ENCODE assay signal across 13 cellular contexts in the genomic region with DNA sequence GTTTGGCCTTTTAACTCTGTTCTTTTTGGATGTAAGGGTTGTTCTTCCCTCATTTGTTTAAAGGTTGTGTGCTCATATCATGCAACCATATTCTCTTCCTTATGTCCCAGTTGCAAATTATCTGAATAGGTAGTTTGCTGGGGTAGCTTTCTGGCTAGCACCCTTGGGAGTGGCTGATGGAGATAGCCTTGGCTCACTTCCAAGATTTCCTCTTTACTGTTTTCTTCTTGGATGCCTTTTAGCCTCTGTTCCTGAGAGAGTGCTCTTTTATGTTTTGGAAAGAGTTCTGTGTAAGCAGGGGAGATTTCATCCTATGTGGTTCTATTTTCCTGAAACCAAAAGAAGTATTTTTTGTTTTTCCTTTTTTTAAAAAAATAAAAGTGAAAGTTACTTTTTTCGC. TPM values are rescaled to one million over a fixed set of nuclear protein-coding genes. Genes with fewer than 3 reads are reported as not detected.
DNase-seq lines count a peak whose midpoint lies in the region; ATAC-seq lines count a peak whose summit lies in the region.
"Had no signal": no experiment of that assay in that cellular context is flagged by ENCODE, and none has a peak within 500 bp of the region (broad histone marks: within the 10 kb centered on the region; RNA-seq: fewer than 3 reads in every experiment).

No MANE protein-coding gene starts in this region.

- CTCF ChIA-PET in activated CD4-positive, alpha-beta T cell treated with anti-CD3 and anti-CD28 coated beads, Interleukin-2, amount 10 ng/mL, durations not matched to agents 7 days and 5 days (lab: Charles Lee) = no interaction called here

- no peak overlapping the region for H3K4me3 Mint-ChIP-seq in activated CD4-positive, alpha-beta T cell treated with anti-CD3 and anti-CD28 coated beads, Interleukin-2, amount 10 ng/mL, durations not matched to agents 7 days and 5 days
- H3K4me3 Mint-ChIP-seq: activated naive CD4-positive, alpha-beta T cell treated with anti-CD3 and anti-CD28 coated beads, Interleukin-2, amount 50 U/mL, for 24 hours had no signal

- H3K27me3 Mint-ChIP-seq in activated CD4-positive, alpha-beta T cell treated with anti-CD3 and anti-CD28 coated beads, Interleukin-2, amount 10 ng/mL, durations not matched to agents 7 days and 5 days = no peaks in the 10 kb centered on the region
- H3K27me3 Mint-ChIP-seq: activated naive CD4-positive, alpha-beta T cell treated with anti-CD3 and anti-CD28 coated beads, Interleukin-2, amount 50 U/mL, for 24 hours had no signal

- H3K36me3 Mint-ChIP-seq in activated CD4-positive, alpha-beta T cell treated with anti-CD3 and anti-CD28 coated beads, Interleukin-2, amount 10 ng/mL, durations not matched to agents 7 days and 5 days (ENCODE audit: low read depth) = peaks cover 28% of the 10 kb centered on the region

- POLR2A ChIA-PET in activated CD4-positive, alpha-beta T cell treated with anti-CD3 and anti-CD28 coated beads, Interleukin-2, amount 10 ng/mL, durations not matched to agents 7 days and 5 days (lab: Charles Lee) = no interaction called here

- peaks cover 18% of the 10 kb centered on the region for H3K4me1 Mint-ChIP-seq in activated CD4-positive, alpha-beta T cell treated with anti-CD3 and anti-CD28 coated beads, Interleukin-2, amount 10 ng/mL, durations not matched to agents 7 days and 5 days

- DNase-seq in DMS79 treated with DMSO at 0.1 percent for 48 hours (lab: John Stamatoyannopoulos, UW) = peak; percentile 52
- DNase-seq in DMS79 (lab: John Stamatoyannopoulos, UW) = no peak
- DNase-seq in NCI-H1092 (lab: John Stamatoyannopoulos, UW) = peak; percentile 0
- peak; percentile 24 for DNase-seq in astrocyte of the hippocampus (ENCODE audit: low read depth, low spot score)
- peak; percentile 8 for DNase-seq in lung microvascular endothelial cell (ENCODE audit: low read depth in 2 of 2)
- DNase-seq in HT-29 (ENCODE audit: low spot score) = no peak
- DNase-seq in activated CD4-positive, alpha-beta T cell treated with anti-CD3 and anti-CD28 coated beads, Interleukin-2, amount 10 ng/mL, durations not matched to agents 7 days and 5 days = no peak
- DNase-seq: mammary epithelial cell, NCI-H1930, occipital lobe had no signal

- ATAC-seq in HG03045 (IDR thresholded peaks at IDR 0.05; ENCODE audit: unreplicated experiment) = no peak
- ATAC-seq: HCT116 had no signal

- H3K9me3 Mint-ChIP-seq in activated CD4-positive, alpha-beta T cell treated with anti-CD3 and anti-CD28 coated beads, Interleukin-2, amount 10 ng/mL, durations not matched to agents 7 days and 5 days = no peaks in the 10 kb centered on the region
- H3K9me3 Mint-ChIP-seq: activated naive CD4-positive, alpha-beta T cell treated with anti-CD3 and anti-CD28 coated beads, Interleukin-2, amount 50 U/mL, for 24 hours had no signal

- no peak overlapping the region for H3K27ac Mint-ChIP-seq in activated CD4-positive, alpha-beta T cell treated with anti-CD3 and anti-CD28 coated beads, Interleukin-2, amount 10 ng/mL, durations not matched to agents 7 days and 5 days
- H3K27ac Mint-ChIP-seq: activated naive CD4-positive, alpha-beta T cell treated with anti-CD3 and anti-CD28 coated beads, Interleukin-2, amount 50 U/mL, for 24 hours had no signal

RNA-seq across cellular contexts. Expression of a gene that starts 25.4 kb away (rescaled TPM):
- 14.7 and 14.8 TPM in 2 replicates for total RNA-seq in lung microvascular endothelial cell
- total RNA-seq in HT-29 (2014; rRNA removed; shearing (Covaris generic)) = 12.3 and 13.6 TPM in 2 replicates
- 10 to 100 TPM; 67.4 to 82.5 TPM for total RNA-seq in activated CD4-positive, alpha-beta T cell treated with anti-CD3 and anti-CD28 coated beads, Interleukin-2, amount 10 ng/mL, durations not matched to agents 7 days and 5 days

Comparison
In these comparisons a context has a peak if more than half of its experiments do, and no peak if none do; other contexts are left out.
1. DNase-seq: peak in DMS79 treated with DMSO at 0.1 percent for 48 hours (single experiment), NCI-H1092 (single experiment), astrocyte of the hippocampus (single experiment) and lung microvascular endothelial cell (2 of 2); none in DMS79 (single experiment), HT-29 (single experiment) and activated CD4-positive, alpha-beta T cell treated with anti-CD3 and anti-CD28 coated beads, Interleukin-2, amount 10 ng/mL, durations not matched to agents 7 days and 5 days (single experiment).